Comparison of ENCODE assay signal across 14 cellular contexts in the genomic region with DNA sequence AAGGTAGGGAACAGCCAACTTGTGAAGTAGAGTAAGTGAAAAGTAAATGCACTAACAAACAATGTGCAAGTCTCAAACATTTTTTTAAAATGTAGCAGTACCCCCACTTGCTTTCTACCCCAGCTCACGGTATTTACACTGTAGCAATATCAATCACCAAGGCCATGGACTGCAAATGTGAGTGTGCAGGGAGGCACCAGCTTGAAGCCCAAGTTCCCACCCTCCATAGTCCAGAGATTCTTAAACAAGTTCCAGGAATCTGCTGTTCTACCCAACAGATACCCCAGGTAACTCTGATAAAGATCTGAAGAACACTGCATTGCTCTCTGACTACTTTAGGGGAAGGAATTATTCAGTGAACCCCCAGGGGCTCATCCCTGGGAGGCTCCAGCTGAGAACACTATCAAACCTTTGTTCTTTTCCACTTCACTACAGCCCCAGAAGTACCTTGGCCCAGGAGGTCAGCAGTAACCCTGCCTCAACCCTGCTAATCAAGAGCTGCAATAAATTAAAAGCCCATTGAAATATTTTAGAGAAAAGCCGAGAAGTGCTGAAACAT.
A peak's percentile ranks its signal among the peaks of the same experiment; 100 is the strongest.
DNase-seq lines count a peak whose midpoint lies in the region; ATAC-seq and TF ChIP-seq lines count a peak whose summit lies in the region.
"Had no signal": no experiment of that assay in that cellular context is flagged by ENCODE, and none has a peak within 500 bp of the region (broad histone marks: within the 10 kb centered on the region; RNA-seq: fewer than 3 reads in every experiment).

No MANE protein-coding gene starts in this region.

- peaks cover 74% of the 10 kb centered on the region for H3K4me1 Mint-ChIP-seq in T-helper 2 cell treated with Interferon-gamma antibody and Interleukin-4, amounts not matched to agents 5 μg/mL and 100 μg/mL, for 36 hours (ENCODE audit: low read depth)
- peaks cover 78% of the 10 kb centered on the region for H3K4me1 Mint-ChIP-seq in activated B cell treated with CpG ODN at 0.5 μM for 24 hours
- H3K4me1 Mint-ChIP-seq in stimulated activated naive B cell treated with anti-CD40 and anti-IgM and Interleukin-4, amounts not matched to agents 10 μg/mL and 1 μg/mL and 100 μg/mL, for 72 hours = peaks cover 47 to 88% of the 10 kb centered on the region in 2 donors
- no peaks in the 10 kb centered on the region for H3K4me1 Mint-ChIP-seq in endothelial cell (ENCODE audit: unreplicated experiment)
- peaks cover 48% of the 10 kb centered on the region for H3K4me1 Mint-ChIP-seq in stimulated activated effector memory CD8-positive, alpha-beta T cell treated with anti-CD3 and anti-CD28 coated beads, Interleukin-12 subunit alpha, Interleukin-12 subunit beta, amount 100 ng/mL, for 72 hours

- POLR2A ChIA-PET in activated B cell treated with CpG ODN at 0.5 μM for 24 hours (lab: Charles Lee) = interaction anchor here (1.4 kb wide), 1 partner anchor 54 kb away, joined by 4 read pairs; no protein-coding TSS in a partner anchor

- DNase-seq in T-helper 2 cell treated with Interferon-gamma antibody and Interleukin-4, amounts not matched to agents 5 μg/mL and 100 μg/mL, for 36 hours (ENCODE audit: low spot score) = no peak
- DNase-seq in T-helper 2 cell (no peak), activated B cell treated with CpG ODN at 0.5 μM for 24 hours (no peak), iPS-NIHi11 (ENCODE audit: low spot score) (peak; percentile 20), DMS153 treated with DMSO at 0.1 percent for 48 hours (lab: John Stamatoyannopoulos, UW; ENCODE audit: unreplicated experiment) (no peak), endothelial cell (ENCODE audit: low spot score) (no peak)
- DNase-seq in stimulated activated naive B cell treated with anti-CD40 and anti-IgM and Interleukin-4, amounts not matched to agents 10 μg/mL and 1 μg/mL and 100 μg/mL, for 72 hours = no peak
- DNase-seq in stimulated activated effector memory CD8-positive, alpha-beta T cell treated with anti-CD3 and anti-CD28 coated beads, Interleukin-12 subunit alpha, Interleukin-12 subunit beta, amount 100 ng/mL, for 72 hours (ENCODE audit: low spot score in 2 of 2) = no peak
- DNase-seq: 8988T; activated T-cell treated with anti-CD3 and anti-CD28 coated beads, Interleukin-2, amount 50 U/mL, for 4 hours; DMS79 treated with DMSO at 0.1 percent for 48 hours; NCI-H1694 treated with DMSO at 0.1 percent for 48 hours; PC-9 had no signal

- no peak overlapping the region for H3K4me3 Mint-ChIP-seq in T-helper 2 cell treated with Interferon-gamma antibody and Interleukin-4, amounts not matched to agents 5 μg/mL and 100 μg/mL, for 36 hours
- H3K4me3 Mint-ChIP-seq in activated B cell treated with CpG ODN at 0.5 μM for 24 hours = no peak overlapping the region
- no peak overlapping the region for H3K4me3 Mint-ChIP-seq in stimulated activated naive B cell treated with anti-CD40 and anti-IgM and Interleukin-4, amounts not matched to agents 10 μg/mL and 1 μg/mL and 100 μg/mL, for 72 hours
- H3K4me3 Mint-ChIP-seq in endothelial cell (ENCODE audit: unreplicated experiment) = no peak overlapping the region
- H3K4me3 Mint-ChIP-seq in stimulated activated effector memory CD8-positive, alpha-beta T cell treated with anti-CD3 and anti-CD28 coated beads, Interleukin-12 subunit alpha, Interleukin-12 subunit beta, amount 100 ng/mL, for 72 hours = no peak overlapping the region
- H3K4me3 Mint-ChIP-seq: dendritic cell treated with granulocyte-macrophage colony-stimulating factor and Interleukin-4, amounts not matched to agents 40 ng/mL and 50 ng/mL, for 4 days had no signal

- H3K27me3 Mint-ChIP-seq in T-helper 2 cell treated with Interferon-gamma antibody and Interleukin-4, amounts not matched to agents 5 μg/mL and 100 μg/mL, for 36 hours (ENCODE audit: low read depth) = no peaks in the 10 kb centered on the region
- H3K27me3 Mint-ChIP-seq in activated B cell treated with CpG ODN at 0.5 μM for 24 hours (no peaks in the 10 kb centered on the region), endothelial cell (ENCODE audit: unreplicated experiment) (peaks cover 1% of the 10 kb centered on the region)
- H3K27me3 Mint-ChIP-seq in stimulated activated naive B cell treated with anti-CD40 and anti-IgM and Interleukin-4, amounts not matched to agents 10 μg/mL and 1 μg/mL and 100 μg/mL, for 72 hours = no peaks in the 10 kb centered on the region
- H3K27me3 Mint-ChIP-seq: dendritic cell treated with granulocyte-macrophage colony-stimulating factor and Interleukin-4, amounts not matched to agents 40 ng/mL and 50 ng/mL, for 4 days had no signal

- TF ChIP-seq CTCF in activated B cell treated with CpG ODN at 0.5 μM for 24 hours (IDR thresholded peaks at IDR 0.05) = no peak
- no peak for TF ChIP-seq CTCF in endothelial cell (IDR thresholded peaks at IDR 0.05; ENCODE audit: unreplicated experiment)

- ATAC-seq in activated B cell treated with CpG ODN at 0.5 μM for 24 hours (ENCODE audit: low read depth) = no peak
- ATAC-seq in stimulated activated naive B cell treated with anti-CD40 and anti-IgM and Interleukin-4, amounts not matched to agents 10 μg/mL and 1 μg/mL and 100 μg/mL, for 72 hours (replicated peaks) = no peak
- no peak for ATAC-seq in stimulated activated effector memory CD8-positive, alpha-beta T cell treated with anti-CD3 and anti-CD28 coated beads, Interleukin-12 subunit alpha, Interleukin-12 subunit beta, amount 100 ng/mL, for 72 hours
- ATAC-seq: activated T-cell treated with anti-CD3 and anti-CD28 coated beads, Interleukin-2, amount 50 U/mL, for 4 hours had no signal

- peaks cover 6% of the 10 kb centered on the region for H3K9me3 Mint-ChIP-seq in T-helper 2 cell treated with Interferon-gamma antibody and Interleukin-4, amounts not matched to agents 5 μg/mL and 100 μg/mL, for 36 hours
- no peaks in the 10 kb centered on the region for H3K9me3 Mint-ChIP-seq in activated B cell treated with CpG ODN at 0.5 μM for 24 hours
- H3K9me3 Mint-ChIP-seq in stimulated activated naive B cell treated with anti-CD40 and anti-IgM and Interleukin-4, amounts not matched to agents 10 μg/mL and 1 μg/mL and 100 μg/mL, for 72 hours = peaks cover 3 to 5% of the 10 kb centered on the region in 2 donors
- H3K9me3 Mint-ChIP-seq in endothelial cell (ENCODE audit: unreplicated experiment) = no peaks in the 10 kb centered on the region
- peaks cover 1% of the 10 kb centered on the region for H3K9me3 Mint-ChIP-seq in stimulated activated effector memory CD8-positive, alpha-beta T cell treated with anti-CD3 and anti-CD28 coated beads, Interleukin-12 subunit alpha, Interleukin-12 subunit beta, amount 100 ng/mL, for 72 hours
- H3K9me3 Mint-ChIP-seq: activated T-cell treated with anti-CD3 and anti-CD28 coated beads, Interleukin-2, amount 50 U/mL, for 4 hours had no signal

- CTCF ChIA-PET in activated B cell treated with CpG ODN at 0.5 μM for 24 hours (lab: Charles Lee) = interaction anchor here (1.4 kb wide), 1 partner anchor 14 kb away, joined by 3 read pairs; no protein-coding TSS in a partner anchor

- peaks cover 24% of the 10 kb centered on the region for H3K36me3 Mint-ChIP-seq in T-helper 2 cell treated with Interferon-gamma antibody and Interleukin-4, amounts not matched to agents 5 μg/mL and 100 μg/mL, for 36 hours (ENCODE audit: low read depth)
- H3K36me3 Mint-ChIP-seq in activated B cell treated with CpG ODN at 0.5 μM for 24 hours (ENCODE audit: low read depth) = peaks cover 12% of the 10 kb centered on the region
- H3K36me3 Mint-ChIP-seq in stimulated activated naive B cell treated with anti-CD40 and anti-IgM and Interleukin-4, amounts not matched to agents 10 μg/mL and 1 μg/mL and 100 μg/mL, for 72 hours = peaks cover 18 to 35% of the 10 kb centered on the region in 2 donors
- H3K36me3 Mint-ChIP-seq in endothelial cell (ENCODE audit: low read depth, unreplicated experiment) = peaks cover 6% of the 10 kb centered on the region
- peaks cover 5% of the 10 kb centered on the region for H3K36me3 Mint-ChIP-seq in stimulated activated effector memory CD8-positive, alpha-beta T cell treated with anti-CD3 and anti-CD28 coated beads, Interleukin-12 subunit alpha, Interleukin-12 subunit beta, amount 100 ng/mL, for 72 hours

- intact Hi-C loops in activated B cell treated with CpG ODN at 0.5 μM for 24 hours (cut with micrococcal nuclease) = no loop called here

- peak overlapping the region; percentile 51 for H3K27ac Mint-ChIP-seq in T-helper 2 cell treated with Interferon-gamma antibody and Interleukin-4, amounts not matched to agents 5 μg/mL and 100 μg/mL, for 36 hours
- H3K27ac Mint-ChIP-seq in activated B cell treated with CpG ODN at 0.5 μM for 24 hours = peak overlapping the region; percentile 37
- peak overlapping the region; percentile 31 for H3K27ac Mint-ChIP-seq in stimulated activated naive B cell treated with anti-CD40 and anti-IgM and Interleukin-4, amounts not matched to agents 10 μg/mL and 1 μg/mL and 100 μg/mL, for 72 hours
- no peak overlapping the region for H3K27ac Mint-ChIP-seq in endothelial cell (ENCODE audit: unreplicated experiment)
- H3K27ac Mint-ChIP-seq in stimulated activated effector memory CD8-positive, alpha-beta T cell treated with anti-CD3 and anti-CD28 coated beads, Interleukin-12 subunit alpha, Interleukin-12 subunit beta, amount 100 ng/mL, for 72 hours = no peak overlapping the region

Comparison
In these comparisons a context has a peak if more than half of its experiments do, and no peak if none do; other contexts are left out.
1. H3K27ac Mint-ChIP-seq: peak in T-helper 2 cell treated with Interferon-gamma antibody and Interleukin-4, amounts not matched to agents 5 μg/mL and 100 μg/mL, for 36 hours (single experiment), activated B cell treated with CpG ODN at 0.5 μM for 24 hours (single experiment) and stimulated activated naive B cell treated with anti-CD40 and anti-IgM and Interleukin-4, amounts not matched to agents 10 μg/mL and 1 μg/mL and 100 μg/mL, for 72 hours (single experiment); none in endothelial cell (single experiment) and stimulated activated effector memory CD8-positive, alpha-beta T cell treated with anti-CD3 and anti-CD28 coated beads, Interleukin-12 subunit alpha, Interleukin-12 subunit beta, amount 100 ng/mL, for 72 hours (single experiment).